ENCODE assay signal across 30 cellular contexts in the genomic region with DNA sequence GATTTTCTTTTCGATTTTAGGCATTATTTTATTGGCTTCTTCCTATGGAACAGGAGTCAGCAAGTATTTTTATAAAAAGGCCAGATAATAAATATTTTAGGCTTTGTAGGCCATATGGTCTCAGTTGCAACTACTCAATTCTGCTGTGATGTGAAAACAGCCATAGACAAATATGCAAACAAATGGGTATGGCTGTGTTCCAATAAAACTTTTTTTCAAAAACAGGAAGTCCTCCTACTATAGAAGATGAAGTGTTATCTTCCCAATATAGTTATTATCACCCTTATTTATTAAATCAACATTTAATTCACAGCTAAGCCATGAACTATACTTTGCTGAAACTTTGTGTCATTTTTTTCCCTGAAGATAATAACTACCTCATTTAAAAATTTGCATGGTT. TPM values are rescaled to one million over a fixed set of nuclear protein-coding genes. Genes with fewer than 3 reads are reported as not detected.
DNase-seq lines count a peak whose midpoint lies in the region; ATAC-seq, FAIRE-seq and TF ChIP-seq lines count a peak whose summit lies in the region.
"Had no signal": no experiment of that assay in that cellular context is flagged by ENCODE, and none has a peak within 500 bp of the region (broad histone marks: within the 10 kb centered on the region; RNA-seq: fewer than 3 reads in every experiment).

No MANE protein-coding gene starts in this region.

- H3K9me3 Mint-ChIP-seq in activated naive CD8-positive, alpha-beta T cell (ENCODE audit: low read depth) = peaks cover 7% of the 10 kb centered on the region
- H3K9me3 Mint-ChIP-seq in activated naive CD8-positive, alpha-beta T cell treated with anti-CD3 and anti-CD28 coated beads for 36 hours = peaks cover 14% of the 10 kb centered on the region
- H3K9me3 Mint-ChIP-seq in stimulated activated effector memory CD8-positive, alpha-beta T cell treated with anti-CD3 and anti-CD28 coated beads, Interleukin-12 subunit alpha, Interleukin-12 subunit beta, amount 100 ng/mL, for 72 hours = no peaks in the 10 kb centered on the region

- POLR2A ChIA-PET in GM12878 (lab: Charles Lee) = interaction anchor here (0.6 to 1.5 kb wide), 2 partner anchors 13 to 47 kb away, joined by 3 read pairs; no protein-coding TSS in a partner anchor

- H3K4me3 ChIP-seq in GM12878 = no peak overlapping the region
- H3K4me3 ChIP-seq in spleen = no peak overlapping the region
- H3K4me3 ChIP-seq: A549, adrenal gland, body of pancreas, heart left ventricle, pancreas, Peyer's patch, SJCRH30, transverse colon had no signal

- TF ChIP-seq EP300 in GM12878 (IDR thresholded peaks at IDR 0.05; ENCODE audit: borderline replicate concordance in 1 of 2, control insufficient read depth in 1 of 2, low read depth in 2 of 2, low read length in 2 of 2) = no peak

- CTCF ChIA-PET in GM12878 (lab: Yijun Ruan, JAX) = interaction anchor here (0.6 to 3.8 kb wide), 2 partner anchors 12 to 85 kb away, joined by 3 to 22 read pairs; no protein-coding TSS in a partner anchor

- no peaks in the 10 kb centered on the region for H4K20me1 ChIP-seq in GM12878 (ENCODE audit: control insufficient read depth, insufficient read depth)

- H3K27ac Mint-ChIP-seq in activated naive CD8-positive, alpha-beta T cell = peak overlapping the region; percentile 58
- no peak overlapping the region for H3K27ac Mint-ChIP-seq in activated naive CD8-positive, alpha-beta T cell treated with anti-CD3 and anti-CD28 coated beads for 36 hours
- peak overlapping the region; percentile 23 for H3K27ac Mint-ChIP-seq in stimulated activated effector memory CD8-positive, alpha-beta T cell treated with anti-CD3 and anti-CD28 coated beads, Interleukin-12 subunit alpha, Interleukin-12 subunit beta, amount 100 ng/mL, for 72 hours

- no peak for TF ChIP-seq RAD21 in GM12878 (IDR thresholded peaks at IDR 0.05; ENCODE audit: insufficient read depth, low read depth, low read length)

- intact Hi-C loops in GM12878 (cut with micrococcal nuclease; ENCODE audit: unreplicated experiment) = no loop called here
- intact Hi-C loops in spleen (cut with DNase I; ENCODE audit: low total_unique reads) = no loop called here

- ATAC-seq in GM12878 = peak; percentile 49
- ATAC-seq in stimulated activated effector memory CD8-positive, alpha-beta T cell treated with anti-CD3 and anti-CD28 coated beads, Interleukin-12 subunit alpha, Interleukin-12 subunit beta, amount 100 ng/mL, for 72 hours = no peak
- ATAC-seq in GM19324 (IDR thresholded peaks at IDR 0.05; ENCODE audit: low FRiP score, unreplicated experiment) = no peak
- ATAC-seq: A549, body of pancreas, foreskin keratinocyte, heart left ventricle, pancreas had no signal

- H3K4me3 Mint-ChIP-seq in activated naive CD8-positive, alpha-beta T cell = no peak overlapping the region
- H3K4me3 Mint-ChIP-seq in activated naive CD8-positive, alpha-beta T cell treated with anti-CD3 and anti-CD28 coated beads for 36 hours = no peak overlapping the region
- no peak overlapping the region for H3K4me3 Mint-ChIP-seq in stimulated activated effector memory CD8-positive, alpha-beta T cell treated with anti-CD3 and anti-CD28 coated beads, Interleukin-12 subunit alpha, Interleukin-12 subunit beta, amount 100 ng/mL, for 72 hours

- no peaks in the 10 kb centered on the region for H3K27me3 Mint-ChIP-seq in activated naive CD8-positive, alpha-beta T cell
- no peaks in the 10 kb centered on the region for H3K27me3 Mint-ChIP-seq in activated naive CD8-positive, alpha-beta T cell treated with anti-CD3 and anti-CD28 coated beads for 36 hours

- peaks cover 21% of the 10 kb centered on the region for H3K79me2 ChIP-seq in GM12878 (ENCODE audit: control insufficient read depth, insufficient read depth, low read length)

- no peaks in the 10 kb centered on the region for H3K36me3 ChIP-seq in GM12878 (ENCODE audit: control insufficient read depth in 2 of 2, insufficient read depth in 2 of 2, low read length in 1 of 2)
- H3K36me3 ChIP-seq in spleen = peaks cover 0 to 11% (median 0%) of the 10 kb centered on the region in 6 donors
- H3K36me3 ChIP-seq: adrenal gland, BE2C, heart left ventricle, pancreas, Peyer's patch, transverse colon had no signal

- WGBS in GM12878 (ENCODE audit: insufficient coverage, insufficient replicate concordance, low lambda C conversion rate, missing lambda C conversion rate) = 52% methylated on average over 1 of the region's 1 CpG
- WGBS in spleen, 5 donors = 77 to 87% (median 82%) methylated on average over 1 of the region's 1 CpG

- TF ChIP-seq POLR2A in GM12878 (IDR thresholded peaks at IDR 0.05; ENCODE audit: low read depth, low read length) (no peak), spleen (IDR thresholded peaks at IDR 0.05) (no peak)

- RAD21 ChIA-PET in GM12878 (lab: Charles Lee; ENCODE audit: unreplicated experiment) = interaction anchor here (1.0 to 1.9 kb wide), 3 partner anchors 9 to 35 kb away, joined by 3 to 8 read pairs (median 6); no protein-coding TSS in a partner anchor

- peaks cover 32% of the 10 kb centered on the region for H3K36me3 Mint-ChIP-seq in activated naive CD8-positive, alpha-beta T cell
- peaks cover 37% of the 10 kb centered on the region for H3K36me3 Mint-ChIP-seq in activated naive CD8-positive, alpha-beta T cell treated with anti-CD3 and anti-CD28 coated beads for 36 hours
- no peaks in the 10 kb centered on the region for H3K36me3 Mint-ChIP-seq in stimulated activated effector memory CD8-positive, alpha-beta T cell treated with anti-CD3 and anti-CD28 coated beads, Interleukin-12 subunit alpha, Interleukin-12 subunit beta, amount 100 ng/mL, for 72 hours

- H3K9me3 ChIP-seq in GM12878 (replicated peaks; ENCODE audit: control insufficient read depth, insufficient read depth, low read length) (no peaks in the 10 kb centered on the region; the same call in 2 of the 3 replicates), spleen (peaks cover 0 to 6% (median 0%) of the 10 kb centered on the region in 8 donors)
- H3K9me3 ChIP-seq: A549, adrenal gland, BE2C, body of pancreas, heart left ventricle, pancreas, Peyer's patch, transverse colon had no signal

- no peak for DNase-seq in activated naive CD8-positive, alpha-beta T cell treated with anti-CD3 and anti-CD28 coated beads for 36 hours
- peak; percentile 22 for DNase-seq in NCI-H446 treated with DMSO at 0.1 percent for 48 hours (lab: John Stamatoyannopoulos, UW)
- no peak for DNase-seq in GM12878 (ENCODE audit: low read depth, low spot score)
- DNase-seq in stimulated activated effector memory CD8-positive, alpha-beta T cell treated with anti-CD3 and anti-CD28 coated beads, Interleukin-12 subunit alpha, Interleukin-12 subunit beta, amount 100 ng/mL, for 72 hours (ENCODE audit: low spot score in 2 of 2) = no peak
- DNase-seq in spleen = no peak
- DNase-seq in GM19239 (ENCODE audit: insufficient read length, low spot score) = no peak
- DNase-seq: activated gamma-delta T cell treated with Interleukin-2 at 50 U/mL for 16 hours; activated T-cell treated with anti-CD3 and anti-CD28 coated beads for 4 hours; adrenal gland; BE2C; body of pancreas; COR-L47; DMS79 treated with DMSO at 0.1 percent for 48 hours; foreskin keratinocyte; heart left ventricle; Kasumi-1; NCI-H1048; NCI-H187; NCI-H526; pancreas; Peyer's patch; SJCRH30; small intestine; stimulated activated CD4-positive, alpha-beta T cell treated with anti-CD3 and anti-CD28 coated beads, Interleukin-1b, Interleukin-23, amount 100 ng/mL, for 48 hours; transverse colon had no signal

- H2AFZ ChIP-seq in GM12878 (ENCODE audit: control insufficient read depth, low read depth, low read length) = no peak overlapping the region

- SMC1A ChIA-PET in GM12878 (lab: Charles Lee; ENCODE audit: uncharacterized antibody, unreplicated experiment) = interaction anchor here (0.7 to 1.9 kb wide), 11 partner anchors 11 to 57 kb away, joined by 3 to 12 read pairs (median 4); partner anchors contain the start of gene CHD6

- no peak overlapping the region for H3K27ac ChIP-seq in GM12878 (ENCODE audit: control insufficient read depth, insufficient read depth)
- H3K27ac ChIP-seq in spleen = no peak overlapping the region
- H3K27ac ChIP-seq: A549, adrenal gland, body of pancreas, epithelial cell of prostate, foreskin keratinocyte, heart left ventricle, HL-60, pancreas, Peyer's patch, SJCRH30, transverse colon had no signal

- H3K4me2 ChIP-seq in GM12878 (ENCODE audit: control insufficient read depth, insufficient read depth) = peak overlapping the region; percentile 50; the same call in 1 of the 2 replicates
- H3K4me2 ChIP-seq: A549 had no signal

- peaks cover 65% of the 10 kb centered on the region for H3K4me1 Mint-ChIP-seq in activated naive CD8-positive, alpha-beta T cell (ENCODE audit: low read depth)
- H3K4me1 Mint-ChIP-seq in activated naive CD8-positive, alpha-beta T cell treated with anti-CD3 and anti-CD28 coated beads for 36 hours = peaks cover 50% of the 10 kb centered on the region
- H3K4me1 Mint-ChIP-seq in stimulated activated effector memory CD8-positive, alpha-beta T cell treated with anti-CD3 and anti-CD28 coated beads, Interleukin-12 subunit alpha, Interleukin-12 subunit beta, amount 100 ng/mL, for 72 hours = peaks cover 58% of the 10 kb centered on the region

- H3K9ac ChIP-seq in GM12878 (ENCODE audit: control insufficient read depth, insufficient read depth, low read length) = no peak overlapping the region

- BruUV-seq in GM12878 (replicated peaks; lab: Mats Ljungman, UMichigan) = no TSS peak

- in situ Hi-C loops in GM12878 (cut with MboI) = no loop called here

- H3K27me3 ChIP-seq in GM12878 (replicated peaks in 1 of 2; ENCODE audit: control insufficient read depth in 2 of 2, insufficient read depth in 2 of 2, low read length in 1 of 2) (no peaks in the 10 kb centered on the region), spleen (replicated peaks in 1 of 7) (no peaks in the 10 kb centered on the region)
- H3K27me3 ChIP-seq: adrenal gland, BE2C, body of pancreas, foreskin keratinocyte, heart left ventricle, pancreas, Peyer's patch, SJCRH30, transverse colon had no signal

- peaks cover 24% of the 10 kb centered on the region for H3K4me1 ChIP-seq in GM12878 (ENCODE audit: control insufficient read depth, insufficient read depth, low read length)
- H3K4me1 ChIP-seq in spleen = peaks cover 0 to 53% (median 30%) of the 10 kb centered on the region in 6 donors
- H3K4me1 ChIP-seq: A549, adrenal gland, body of pancreas, foreskin keratinocyte, SJCRH30 had no signal

- no peak for FAIRE-seq in GM12878 (lab: Jason Lieb, UNC)
- FAIRE-seq in GM19239 (lab: Jason Lieb, UNC) = no peak
- FAIRE-seq: A549, pancreas, small intestine had no signal

- TF ChIP-seq CTCF in GM12878 (IDR thresholded peaks at IDR 0.05 in 2 of 3, conservative IDR thresholded peaks at IDR 0.05 in 1 of 3; ENCODE audit: control insufficient read depth in 2 of 3, extremely low read depth in 1 of 3, insufficient read depth in 1 of 3, low read depth in 3 of 3, low read length in 3 of 3) (no peak), spleen (IDR thresholded peaks at IDR 0.05 in 8 of 11, conservative IDR thresholded peaks at IDR 0.05 in 3 of 11) (no peak)

RNA-seq across cellular contexts. Expression of gene CHD6, which starts 57.2 kb away (rescaled TPM):
- total RNA-seq in activated naive CD8-positive, alpha-beta T cell treated with anti-CD3 and anti-CD28 coated beads for 36 hours = 10 to 100 TPM; 18.4 to 19.5 TPM
- total RNA-seq in GM12878 (2013; cell fraction: nucleolus; rRNA removed) = 309 and 346 TPM in 2 replicates
- 19.5 and 20.7 TPM in 2 replicates for total RNA-seq in GM12878 (2014; rRNA removed)
- total RNA-seq in GM12878 (2014; rRNA removed; fragmentation: Illumina TruSeq; extraction: Trizol) = 18.2 and 18.4 TPM in 2 replicates
- 25.5 and 27.2 TPM in 2 replicates for total RNA-seq in GM12878 (2021)
- 6.9 TPM for polyA plus RNA-seq in GM12878 (2011; ENCODE audit: low read depth)
- 13.9 and 15.4 TPM in 2 replicates for polyA plus RNA-seq in GM12878 (2011; rRNA removed)
- polyA plus RNA-seq in GM12878 (2011; cell fraction: cytosol; rRNA removed) = 9.8 and 12.3 TPM in 2 replicates
- 68.3 and 78.2 TPM in 2 replicates for polyA plus RNA-seq in GM12878 (2011; cell fraction: nucleus; rRNA removed)
- 10.6 and 12.7 TPM in 2 replicates for polyA plus RNA-seq in GM12878 (2012)
- polyA plus RNA-seq in GM12878 (2014; fragmentation: Illumina TruSeq; extraction: Trizol) = 14.6 and 16.8 TPM in 2 replicates
- polyA plus RNA-seq in GM12878 (2014; fragmentation: Nextera tagmentation; extraction: Ambion mirVana) = 10 to 100 TPM in 1 of 2 experiments, 1 to 10 TPM in 1; 4.3 to 15.9 TPM
- polyA plus RNA-seq in GM12878 (2014; rRNA removed) = 8.9 and 10.2 TPM in 2 replicates
- 10 to 100 TPM; 22.2 to 24.3 TPM for polyA plus RNA-seq in GM12878 (2016; fragmentation: Nextera tagmentation; extraction: Ambion mirVana)
- polyA minus RNA-seq in GM12878 (2011; rRNA and poly(A)+ RNA removed) = 43.4 and 49.9 TPM in 2 replicates
- 7.6 and 10.3 TPM in 2 replicates for polyA minus RNA-seq in GM12878 (2011; cell fraction: cytosol; rRNA and poly(A)+ RNA removed)
- 84.5 and 98.4 TPM in 2 replicates for polyA minus RNA-seq in GM12878 (2011; cell fraction: nucleus; rRNA and poly(A)+ RNA removed)
- total RNA-seq in spleen = 10 to 100 TPM; 45.0 to 68.3 (median 52.8) TPM
- polyA plus RNA-seq in spleen = 1 to 10 TPM; 4.2 to 6.1 (median 5.4) TPM
